16 cellular contexts compared by ENCODE assay signal in the genomic region with DNA sequence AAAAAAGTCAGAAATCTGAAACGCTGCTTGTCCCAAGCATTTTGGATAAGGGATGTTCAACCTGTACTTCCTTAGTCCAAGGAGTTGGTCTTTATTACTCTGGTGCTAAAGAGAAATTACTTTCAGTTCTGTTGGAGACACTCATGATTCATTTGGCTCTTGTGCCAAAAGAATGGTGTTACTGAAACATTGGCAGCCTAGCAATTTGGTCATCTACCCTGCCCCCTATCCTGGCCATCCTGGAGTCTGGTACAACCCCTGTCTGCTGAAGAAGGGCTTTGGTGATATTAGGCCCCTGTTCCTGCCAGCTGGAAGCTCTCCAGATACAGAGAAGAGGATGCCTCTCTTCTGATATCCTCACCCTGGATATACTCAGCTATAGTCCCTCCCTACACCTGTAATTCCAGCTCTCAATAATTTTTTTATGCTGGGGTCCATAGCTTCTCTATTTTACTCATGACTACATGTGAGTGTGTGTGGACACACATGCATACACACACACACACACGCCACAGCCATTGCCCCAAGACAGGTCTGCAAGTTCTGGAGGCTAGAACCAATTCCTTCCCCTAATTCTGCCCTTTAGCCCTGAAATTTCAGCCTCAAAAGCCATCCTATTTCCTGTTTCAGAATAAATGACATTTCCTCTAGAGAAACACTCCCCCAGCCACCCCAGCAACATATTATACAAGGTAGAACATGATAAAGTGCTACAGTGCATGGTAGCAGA. TPM values are rescaled to one million over a fixed set of nuclear protein-coding genes. Genes with fewer than 3 reads are reported as not detected.
DNase-seq lines count a peak whose midpoint lies in the region; ATAC-seq and TF ChIP-seq lines count a peak whose summit lies in the region.
"Had no signal": no experiment of that assay in that cellular context is flagged by ENCODE, and none has a peak within 500 bp of the region (broad histone marks: within the 10 kb centered on the region; RNA-seq: fewer than 3 reads in every experiment).

No MANE protein-coding gene starts in this region.

- TF ChIP-seq CTCF in AG09319 (IDR thresholded peaks at IDR 0.05; ENCODE audit: low read depth, low read length): no peak

- ATAC-seq in GM18520 (IDR thresholded peaks at IDR 0.05; ENCODE audit: unreplicated experiment): no peak
- ATAC-seq in GM18858 (IDR thresholded peaks at IDR 0.05; ENCODE audit: unreplicated experiment): no peak
- ATAC-seq: GM12878 had no signal

- DNase-seq in AG09319 (ENCODE audit: extremely low read depth, low read depth) (peak; percentile 20), Kasumi-1 (lab: John Stamatoyannopoulos, UW) (peak; percentile 85), RPMI7951 (ENCODE audit: low read depth) (peak; percentile 69), kidney tubule cell (ENCODE audit: low spot score) (peak; percentile 10), putamen (ENCODE audit: low spot score) (no peak)
- DNase-seq: DMS 273 treated with DMSO at 0.1 percent for 48 hours; GDM1; NCI-H1092 treated with DMSO at 0.1 percent for 48 hours; NCI-H2081 treated with DMSO at 0.1 percent for 48 hours; NCI-H2227 treated with DMSO at 0.1 percent for 48 hours; NCI-H526; NK-92 treated with Interleukin-12 subunit alpha and Interleukin-12 subunit beta, amount 100 ng/mL, for 24 hours had no signal

RNA-seq across cellular contexts. Expression of a gene that starts 40.0 kb away (rescaled TPM):
- 8.6 and 9.0 TPM in 2 replicates for total RNA-seq in RPMI7951 (2014; rRNA removed; shearing (Covaris generic))
- total RNA-seq: GM12878, LHCN-M2 had no signal
